In the genomic region with DNA sequence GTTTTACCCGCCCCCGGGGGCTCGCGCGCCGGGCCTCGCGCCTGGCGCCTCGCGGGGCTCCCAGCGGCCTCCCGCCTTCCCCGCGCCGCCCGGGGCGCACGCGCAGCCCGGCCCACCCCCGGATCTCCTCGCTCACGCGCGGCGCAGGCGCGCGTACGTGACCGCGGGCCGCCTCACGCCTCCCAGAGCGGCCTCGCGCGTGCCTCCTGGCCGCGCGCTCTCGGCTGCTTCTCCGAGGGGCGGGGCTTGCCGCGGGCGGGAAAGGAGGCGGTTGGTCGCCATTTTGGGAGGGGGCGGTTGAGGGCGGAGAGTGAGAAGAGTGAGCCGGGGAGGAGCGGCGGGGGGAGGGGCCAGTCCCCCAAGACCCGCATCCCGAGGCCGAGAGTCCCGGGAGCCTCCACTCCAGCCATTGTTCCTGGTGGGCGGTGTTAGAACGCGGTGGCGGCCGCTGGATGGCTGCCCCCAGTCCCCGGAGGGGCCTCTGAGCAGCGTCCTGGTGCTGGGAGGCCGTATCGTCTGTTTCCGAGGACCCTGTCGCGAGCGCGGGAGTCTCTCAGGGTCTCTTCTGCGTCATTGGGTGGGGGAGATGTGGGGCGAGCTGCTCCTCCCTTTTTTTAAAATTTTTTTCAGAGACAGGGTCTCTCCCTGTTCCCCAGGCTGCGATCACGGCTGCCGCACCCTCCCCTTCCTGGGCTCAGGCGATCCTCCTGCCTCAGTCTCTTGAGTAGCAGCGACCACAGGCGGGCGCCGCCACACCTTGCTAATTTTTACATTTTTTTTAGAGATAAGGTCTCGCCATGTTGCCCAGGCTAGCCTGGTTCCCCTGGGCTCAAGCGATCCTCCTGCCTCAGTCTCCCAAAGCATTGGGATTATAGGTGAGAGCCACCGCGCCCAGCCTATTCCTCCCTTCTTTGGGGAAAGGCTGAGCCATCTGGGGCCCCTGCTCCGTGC, we compare ENCODE assay signal across 8 cellular contexts. TPM values are rescaled to one million over a fixed set of nuclear protein-coding genes. Genes with fewer than 3 reads are reported as not detected.
DNase-seq lines count a peak whose midpoint lies in the region; ATAC-seq and TF ChIP-seq lines count a peak whose summit lies in the region.

A gene with protein sequence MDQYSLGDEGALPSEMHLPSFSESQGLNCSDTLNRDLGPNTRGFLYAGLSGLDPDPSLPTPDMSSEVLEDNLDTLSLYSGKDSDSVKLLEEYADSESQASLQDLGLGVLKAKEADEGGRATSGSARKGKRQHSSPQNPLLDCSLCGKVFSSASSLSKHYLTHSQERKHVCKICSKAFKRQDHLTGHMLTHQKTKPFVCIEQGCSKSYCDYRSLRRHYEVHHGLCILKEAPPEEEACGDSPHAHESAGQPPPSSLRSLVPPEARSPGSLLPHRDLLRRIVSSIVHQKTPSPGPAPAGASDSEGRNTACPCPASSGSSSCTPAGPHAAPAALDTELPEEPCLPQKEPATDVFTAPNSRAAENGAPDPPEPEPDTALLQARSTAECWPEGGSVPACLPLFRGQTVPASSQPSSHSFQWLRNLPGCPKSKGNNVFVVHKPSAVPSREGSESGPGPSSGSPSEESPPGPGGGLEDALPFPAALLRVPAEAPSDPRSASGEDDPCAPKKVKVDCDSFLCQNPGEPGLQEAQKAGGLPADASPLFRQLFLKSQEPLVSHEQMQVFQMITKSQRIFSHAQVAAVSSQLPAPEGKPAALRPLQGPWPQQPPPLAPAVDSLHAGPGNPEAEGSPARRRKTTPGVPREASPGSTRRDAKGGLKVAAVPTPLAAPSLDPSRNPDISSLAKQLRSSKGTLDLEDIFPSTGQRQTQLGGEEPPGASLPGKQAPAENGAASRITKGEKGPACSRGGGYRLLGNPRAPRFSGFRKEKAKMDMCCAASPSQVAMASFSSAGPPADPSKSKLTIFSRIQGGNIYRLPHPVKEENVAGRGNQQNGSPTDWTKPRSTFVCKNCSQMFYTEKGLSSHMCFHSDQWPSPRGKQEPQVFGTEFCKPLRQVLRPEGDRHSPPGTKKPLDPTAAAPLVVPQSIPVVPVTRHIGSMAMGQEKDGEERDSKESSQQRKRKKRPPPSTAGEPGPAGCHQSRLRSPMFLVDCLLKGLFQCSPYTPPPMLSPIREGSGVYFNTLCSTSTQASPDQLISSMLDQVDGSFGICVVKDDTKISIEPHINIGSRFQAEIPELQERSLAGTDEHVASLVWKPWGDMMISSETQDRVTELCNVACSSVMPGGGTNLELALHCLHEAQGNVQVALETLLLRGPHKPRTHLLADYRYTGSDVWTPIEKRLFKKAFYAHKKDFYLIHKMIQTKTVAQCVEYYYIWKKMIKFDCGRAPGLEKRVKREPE (N-terminal part only) (minus strand): TSS at position 73 of the 951 bp plus-strand sequence. CDS start 17,292 bp downstream, outside the sequence.

- H3K4me3 Mint-ChIP-seq in CD4-positive, alpha-beta T cell = peak within 1 kb of the TSS; percentile 76
- H3K4me3 Mint-ChIP-seq in natural killer cell (peak within 1 kb of the TSS; percentile 83), H9 (no peak within 1 kb of the TSS)

- H2AFZ ChIP-seq in H9 (ENCODE audit: low read length) (no peak within 1 kb of the TSS), smooth muscle cell (ENCODE audit: low read depth) (no peak within 1 kb of the TSS)

- H3K36me3 Mint-ChIP-seq in CD4-positive, alpha-beta T cell (ENCODE audit: low read depth) = no peaks in the 10 kb centered on the region
- H3K36me3 Mint-ChIP-seq in natural killer cell = no peaks in the 10 kb centered on the region
- no peaks in the 10 kb centered on the region for H3K36me3 Mint-ChIP-seq in H9 (ENCODE audit: insufficient read depth in 1 of 3, low read depth in 3 of 3)

- H3K9ac ChIP-seq in H9 (ENCODE audit: extremely low read depth, insufficient read length, low read length) (no peak within 1 kb of the TSS), smooth muscle cell (ENCODE audit: low read depth) (no peak within 1 kb of the TSS)

- H3F3A ChIP-seq in smooth muscle cell (ENCODE audit: low read depth) = no peaks in the 10 kb centered on the region

- H3K23me2 ChIP-seq in H9 (ENCODE audit: insufficient read length, low read depth, low read length, poor library complexity, severe bottlenecking) = no peaks in the 10 kb centered on the region

- H2BK20ac ChIP-seq in H9 (ENCODE audit: low read depth, low read length, poor library complexity, severe bottlenecking) = no peak within 1 kb of the TSS

- no peak within 1 kb of the TSS for H2BK12ac ChIP-seq in H9 (ENCODE audit: insufficient read length, low read depth, low read length)

- H3K27me3 Mint-ChIP-seq in CD4-positive, alpha-beta T cell = no peaks in the 10 kb centered on the region
- H3K27me3 Mint-ChIP-seq in natural killer cell (ENCODE audit: low read depth in 2 of 2) (peaks cover 0 to 11% of the 10 kb centered on the region in 2 donors), H9 (ENCODE audit: low read depth) (peaks cover 2% of the 10 kb centered on the region)

- no peak within 1 kb of the TSS for H3K27ac ChIP-seq in CD4-positive, alpha-beta T cell (ENCODE audit: low read depth, low read length)
- H3K27ac ChIP-seq in coronary artery (no peak within 1 kb of the TSS), H9 (ENCODE audit: insufficient read length, low read depth, low read length) (no peak within 1 kb of the TSS), smooth muscle cell (ENCODE audit: low read depth) (no peak within 1 kb of the TSS)

- TF ChIP-seq CTCF in CD4-positive, alpha-beta T cell (IDR thresholded peaks at IDR 0.05) = no peak
- TF ChIP-seq CTCF in coronary artery (IDR thresholded peaks at IDR 0.05) (no peak), natural killer cell (IDR thresholded peaks at IDR 0.05) (no peak), H9 (conservative IDR thresholded peaks at IDR 0.05) (no peak), smooth muscle cell (IDR thresholded peaks at IDR 0.05; ENCODE audit: borderline replicate concordance, insufficient read depth, poor library complexity, severe bottlenecking) (no peak)

- CTCF ChIA-PET in CD4-positive, alpha-beta T cell (lab: Charles Lee) = no interaction called here

- H3K56ac ChIP-seq in H9 (ENCODE audit: insufficient read length, low read depth, low read length) = no peak within 1 kb of the TSS

- peak; percentile 88 for ATAC-seq in CD4-positive, alpha-beta T cell (ENCODE audit: poor library complexity)
- peak; percentile 94 to 98 (median 97) for ATAC-seq in natural killer cell

- peak; percentile 80 to 90 (median 84) for DNase-seq in CD4-positive, alpha-beta T cell
- DNase-seq in activated CD4-positive, alpha-beta T cell treated with anti-CD3 and anti-CD28 coated beads, Interleukin-2, amount 50 U/mL, for 4 hours = peak; percentile 87 to 88
- DNase-seq in coronary artery (ENCODE audit: low spot score) (no peak), natural killer cell (peak; percentile 84), H9 (no peak), GOT3 (lab: John Stamatoyannopoulos, UW) (no peak), smooth muscle cell (lab: John Stamatoyannopoulos, UW; ENCODE audit: unreplicated experiment) (no peak)
- peak; percentile 79 to 91 (median 84) for DNase-seq in stimulated activated naive CD4-positive, alpha-beta T cell (lab: John Stamatoyannopoulos, UW)

- peaks cover 42% of the 10 kb centered on the region for H3K4me1 Mint-ChIP-seq in CD4-positive, alpha-beta T cell (ENCODE audit: low read depth)
- H3K4me1 Mint-ChIP-seq in natural killer cell = peaks cover 19 to 23% of the 10 kb centered on the region in 2 donors
- peaks cover 0 to 12% of the 10 kb centered on the region in 2 experiments; a peak in 2 of 4 replicates for H3K4me1 Mint-ChIP-seq in H9

- H3K4me3 ChIP-seq in coronary artery = peak within 1 kb of the TSS; percentile 73
- H3K4me3 ChIP-seq in smooth muscle cell = no peak within 1 kb of the TSS

- H4K5ac ChIP-seq in H9 (ENCODE audit: insufficient read length, low read depth, low read length) = no peak within 1 kb of the TSS

- POLR2A ChIA-PET in CD4-positive, alpha-beta T cell (lab: Charles Lee) = interaction anchor here (0.7 to 1.8 kb wide), 3 partner anchors 27 to 37 kb away, joined by 3 to 10 read pairs (median 7); a partner anchor contains a TSS

- no peak within 1 kb of the TSS for H3K4me2 ChIP-seq in H9 (ENCODE audit: insufficient read depth, insufficient read length, low read length)
- no peak within 1 kb of the TSS for H3K4me2 ChIP-seq in smooth muscle cell

- H3K27me3 ChIP-seq in CD4-positive, alpha-beta T cell (ENCODE audit: control insufficient read depth, insufficient read depth, low read length) = no peaks in the 10 kb centered on the region
- H3K27me3 ChIP-seq in H9 (ENCODE audit: insufficient read depth, low read length) (no peaks in the 10 kb centered on the region), smooth muscle cell (ENCODE audit: low read depth) (no peaks in the 10 kb centered on the region)

- no peak within 1 kb of the TSS for H3K18ac ChIP-seq in H9 (ENCODE audit: insufficient read length, low read depth, low read length)

- WGBS in H9 (ENCODE audit: extremely low coverage, insufficient read length, low lambda C conversion rate) = no CpG with 5 or more reads among the region's 88 CpGs
- 98% methylated on average over 35 of the region's 88 CpGs for WGBS in smooth muscle cell (ENCODE audit: low lambda C conversion rate)

- H4K8ac ChIP-seq in H9 (replicated peaks; ENCODE audit: insufficient read length, low read depth, low read length) = no peak within 1 kb of the TSS

- H3K4me1 ChIP-seq in H9 (ENCODE audit: insufficient read depth, low read length) (no peaks in the 10 kb centered on the region), smooth muscle cell (ENCODE audit: low read depth) (no peaks in the 10 kb centered on the region)

- H3T11ph ChIP-seq in H9 (ENCODE audit: low read length) = no peak within 1 kb of the TSS

- intact Hi-C loops in CD4-positive, alpha-beta T cell (cut with DNase I, micrococcal nuclease) = loop anchor here (1.0 to 2.0 kb wide), 4 partner anchors 27 to 59 kb away; a partner anchor contains a TSS
- intact Hi-C loops in natural killer cell (cut with micrococcal nuclease) = loop anchor here (1.0 kb wide), 1 partner anchor 58 kb away; a partner anchor contains a TSS

- H3K14ac ChIP-seq in H9 (ENCODE audit: insufficient read depth, low read length) = no peak within 1 kb of the TSS

- no peaks in the 10 kb centered on the region for H3K9me3 Mint-ChIP-seq in CD4-positive, alpha-beta T cell
- H3K9me3 Mint-ChIP-seq in natural killer cell = no peaks in the 10 kb centered on the region
- no peaks in the 10 kb centered on the region for H3K9me3 Mint-ChIP-seq in H9

- no peak within 1 kb of the TSS for H2AK5ac ChIP-seq in H9 (ENCODE audit: insufficient read length, low read length)

- H4K20me1 ChIP-seq in H9 (ENCODE audit: control insufficient read depth, insufficient read depth, insufficient read length) = no peaks in the 10 kb centered on the region
- no peaks in the 10 kb centered on the region for H4K20me1 ChIP-seq in smooth muscle cell (ENCODE audit: low read depth)

- H3K4ac ChIP-seq in H9 (ENCODE audit: low read depth, low read length) = no peak within 1 kb of the TSS

- H2BK15ac ChIP-seq in H9 (ENCODE audit: low read depth, low read length) = no peak within 1 kb of the TSS

- no peak within 1 kb of the TSS for H2BK5ac ChIP-seq in H9 (ENCODE audit: insufficient read length, low read length)

- H3K36me3 ChIP-seq in smooth muscle cell (ENCODE audit: low read depth) = no peaks in the 10 kb centered on the region

- no peaks in the 10 kb centered on the region for H3K79me1 ChIP-seq in H9 (ENCODE audit: insufficient read depth, low read depth, low read length, poor library complexity, severe bottlenecking)

- H2BK120ac ChIP-seq in H9 (ENCODE audit: low read depth, low read length, poor library complexity, severe bottlenecking) = no peak within 1 kb of the TSS

- H3K23ac ChIP-seq in H9 (ENCODE audit: insufficient read length, low read depth, low read length) = no peak within 1 kb of the TSS

- peak within 1 kb of the TSS; percentile 15 for H3K27ac Mint-ChIP-seq in CD4-positive, alpha-beta T cell
- H3K27ac Mint-ChIP-seq in natural killer cell (peak within 1 kb of the TSS; percentile 17 to 54), H9 (0 out of 7 replicates have a peak within 1 kb of the TSS, but pooled peaks of 1 of the 3 experiments have one; percentile 0)

- H3K79me2 ChIP-seq in H9 (ENCODE audit: insufficient read depth, low read length) (no peaks in the 10 kb centered on the region), smooth muscle cell (ENCODE audit: low read depth) (no peaks in the 10 kb centered on the region)

- no peaks in the 10 kb centered on the region for H3K9me3 ChIP-seq in CD4-positive, alpha-beta T cell (ENCODE audit: control insufficient read depth, low read length)
- H3K9me3 ChIP-seq in H9 (ENCODE audit: control insufficient read depth, low read depth, low read length) (no peaks in the 10 kb centered on the region), smooth muscle cell (replicated peaks; ENCODE audit: low read depth) (no peaks in the 10 kb centered on the region)

- no peak within 1 kb of the TSS for H4K91ac ChIP-seq in H9 (ENCODE audit: insufficient read length, low read depth, low read length)

RNA-seq across cellular contexts. Expression of the gene that starts here (rescaled TPM):
- total RNA-seq in CD4-positive, alpha-beta T cell = under 1 TPM; 0.81 to 0.88 TPM
- total RNA-seq in natural killer cell (1 to 10 TPM; 1.5 to 2.0 (median 1.5) TPM), H9 (2021) (not detected in 2 replicates), smooth muscle cell (not detected in 2 replicates)
- not detected in 2 replicates for polyA plus RNA-seq in smooth muscle cell

Comparison
In these comparisons a context has a peak if more than half of its experiments do, and no peak if none do; other contexts are left out.
1. Peak in DNase-seq and ATAC-seq in CD4-positive, alpha-beta T cell; RNA of the gene not detected or under 1 TPM.
2. DNase-seq: peak in activated CD4-positive, alpha-beta T cell treated with anti-CD3 and anti-CD28 coated beads, Interleukin-2, amount 50 U/mL, for 4 hours (2 of 2), natural killer cell (single experiment) and stimulated activated naive CD4-positive, alpha-beta T cell (6 of 6); none in coronary artery (single experiment), H9 (single experiment), GOT3 (single experiment) and smooth muscle cell (single experiment).
3. H3K4me3 Mint-ChIP-seq: peak in CD4-positive, alpha-beta T cell (single experiment) and natural killer cell (single experiment); none in H9 (0 of 2).